In the genomic region with DNA sequence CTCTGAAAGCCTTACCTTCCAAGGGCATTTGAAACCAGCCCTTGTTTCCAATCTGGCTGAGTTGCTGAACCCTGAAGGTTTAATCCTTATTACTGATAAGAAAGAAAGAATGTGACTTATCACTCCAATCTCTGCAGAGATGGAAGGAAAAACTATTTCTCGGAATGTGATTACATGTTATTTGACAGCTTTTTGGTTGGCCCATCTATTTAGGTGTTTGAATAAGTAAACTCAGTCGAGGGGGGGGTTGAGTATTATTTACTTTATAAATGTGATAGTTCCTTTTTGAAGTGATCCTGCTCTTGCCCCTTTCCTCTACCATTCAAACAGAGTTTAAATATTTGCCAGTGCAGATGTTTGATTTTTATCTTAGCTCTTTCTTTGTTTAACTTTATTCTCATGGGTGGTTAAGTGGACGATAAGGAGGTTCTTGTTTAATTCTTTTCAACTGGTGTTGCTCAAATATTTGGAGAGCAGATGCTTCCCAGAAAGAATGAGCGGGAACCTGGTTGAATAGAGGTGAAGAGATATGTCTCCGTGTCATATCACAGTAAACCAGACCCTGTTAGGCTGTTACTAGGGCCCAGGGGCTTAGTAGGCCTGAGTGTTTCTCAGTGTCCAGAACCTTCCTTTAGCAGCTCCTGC, we compare ENCODE assay signal across 1 cellular context.
TF ChIP-seq lines count a peak whose summit lies in the region.

No MANE protein-coding gene starts in this region.

TF ChIP-seq in HepG2, 621 proteins besides CTCF, POLR2A, EP300 and RAD21 (continued from another document):
- TF ChIP-seq TBX3 (IDR thresholded peaks at IDR 0.05; ENCODE audit: borderline replicate concordance) (peak; percentile 56; the same call in 1 of the 2 replicates), PATZ1 (CRISPR knock-in tag; IDR thresholded peaks at IDR 0.05) (peak; percentile 48; the same call in 1 of the 2 replicates), NFE2 (CRISPR knock-in tag; IDR thresholded peaks at IDR 0.05) (no peak), SOX13 (IDR thresholded peaks at IDR 0.05) (0 out of 2 replicates have a peak, but pooled peaks have one; percentile 39), SOX13 (CRISPR knock-in tag; conservative IDR thresholded peaks at IDR 0.05 in 1 of 2, IDR thresholded peaks at IDR 0.05 in 1 of 2) (peak in 1 of 2 experiments; percentile 84; a peak in 2 of 4 replicates), TCF7 (IDR thresholded peaks at IDR 0.05; ENCODE audit: low read depth) (peak; percentile 85), ZNF841 (CRISPR knock-in tag; IDR thresholded peaks at IDR 0.05; ENCODE audit: borderline replicate concordance) (no peak), KDM5A (IDR thresholded peaks at IDR 0.05; ENCODE audit: borderline replicate concordance, low read length) (no peak), ISL2 (CRISPR knock-in tag; IDR thresholded peaks at IDR 0.05) (peak; percentile 90), TBX2 (CRISPR knock-in tag; IDR thresholded peaks at IDR 0.05; ENCODE audit: borderline replicate concordance) (peak; percentile 47; the same call in 1 of the 2 replicates)
- TF ChIP-seq, protein P1, sequence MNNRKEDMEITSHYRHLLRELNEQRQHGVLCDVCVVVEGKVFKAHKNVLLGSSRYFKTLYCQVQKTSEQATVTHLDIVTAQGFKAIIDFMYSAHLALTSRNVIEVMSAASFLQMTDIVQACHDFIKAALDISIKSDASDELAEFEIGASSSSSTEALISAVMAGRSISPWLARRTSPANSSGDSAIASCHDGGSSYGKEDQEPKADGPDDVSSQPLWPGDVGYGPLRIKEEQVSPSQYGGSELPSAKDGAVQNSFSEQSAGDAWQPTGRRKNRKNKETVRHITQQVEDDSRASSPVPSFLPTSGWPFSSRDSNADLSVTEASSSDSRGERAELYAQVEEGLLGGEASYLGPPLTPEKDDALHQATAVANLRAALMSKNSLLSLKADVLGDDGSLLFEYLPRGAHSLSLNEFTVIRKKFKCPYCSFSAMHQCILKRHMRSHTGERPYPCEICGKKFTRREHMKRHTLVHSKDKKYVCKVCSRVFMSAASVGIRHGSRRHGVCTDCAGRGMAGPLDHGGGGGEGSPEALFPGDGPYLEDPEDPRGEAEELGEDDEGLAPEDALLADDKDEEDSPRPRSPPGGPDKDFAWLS (CRISPR knock-in tag; IDR thresholded peaks at IDR 0.05; ENCODE audit: borderline replicate concordance): no peak
- TF ChIP-seq, protein P2, sequence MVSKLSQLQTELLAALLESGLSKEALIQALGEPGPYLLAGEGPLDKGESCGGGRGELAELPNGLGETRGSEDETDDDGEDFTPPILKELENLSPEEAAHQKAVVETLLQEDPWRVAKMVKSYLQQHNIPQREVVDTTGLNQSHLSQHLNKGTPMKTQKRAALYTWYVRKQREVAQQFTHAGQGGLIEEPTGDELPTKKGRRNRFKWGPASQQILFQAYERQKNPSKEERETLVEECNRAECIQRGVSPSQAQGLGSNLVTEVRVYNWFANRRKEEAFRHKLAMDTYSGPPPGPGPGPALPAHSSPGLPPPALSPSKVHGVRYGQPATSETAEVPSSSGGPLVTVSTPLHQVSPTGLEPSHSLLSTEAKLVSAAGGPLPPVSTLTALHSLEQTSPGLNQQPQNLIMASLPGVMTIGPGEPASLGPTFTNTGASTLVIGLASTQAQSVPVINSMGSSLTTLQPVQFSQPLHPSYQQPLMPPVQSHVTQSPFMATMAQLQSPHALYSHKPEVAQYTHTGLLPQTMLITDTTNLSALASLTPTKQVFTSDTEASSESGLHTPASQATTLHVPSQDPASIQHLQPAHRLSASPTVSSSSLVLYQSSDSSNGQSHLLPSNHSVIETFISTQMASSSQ (IDR thresholded peaks at IDR 0.05; ENCODE audit: low read depth): no peak
- TF ChIP-seq, protein P2 (CRISPR knock-in tag; IDR thresholded peaks at IDR 0.05; ENCODE audit: borderline replicate concordance): peak; percentile 35; the same call in 1 of the 2 replicates
